8 cellular contexts compared by ENCODE assay signal in the genomic region with DNA sequence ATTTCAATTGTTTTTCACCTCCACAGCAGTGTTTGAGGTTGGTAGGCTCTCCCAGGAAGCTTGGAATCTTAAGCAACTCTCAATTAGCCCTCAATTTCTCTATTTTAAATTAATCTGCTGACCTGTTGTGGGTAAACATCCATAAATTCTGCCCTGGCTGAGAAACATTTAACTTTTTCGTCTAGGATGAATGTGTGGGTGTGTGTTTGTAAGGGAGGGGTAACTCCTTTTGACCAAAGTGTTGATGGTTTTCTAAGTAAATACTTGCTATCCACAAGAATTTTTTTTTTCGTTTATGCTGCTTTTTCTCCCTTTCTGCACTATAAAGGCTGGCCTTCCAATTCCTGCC. TPM values are rescaled to one million over a fixed set of nuclear protein-coding genes. Genes with fewer than 3 reads are reported as not detected.
DNase-seq lines count a peak whose midpoint lies in the region; ATAC-seq and TF ChIP-seq lines count a peak whose summit lies in the region.

No MANE protein-coding gene starts in this region.

- intact Hi-C loops in Panc1 (cut with micrococcal nuclease; ENCODE audit: unreplicated experiment): no loop called here
- intact Hi-C loops in ovary (cut with DNase I): no loop called here

- TF ChIP-seq POLR2A in ovary (IDR thresholded peaks at IDR 0.05): no peak

- peaks cover 0 to 15% (median 4%) of the 10 kb centered on the region in 3 donors for H3K36me3 Mint-ChIP-seq in CD8-positive, alpha-beta memory T cell

- POLR2A ChIA-PET in CD8-positive, alpha-beta memory T cell (lab: Charles Lee): interaction anchor here (0.5 to 2.5 kb wide), 10 partner anchors 12 to 802 kb away, joined by 3 to 16 read pairs (median 6); a partner anchor contains a TSS
- POLR2A ChIA-PET in Panc1 (lab: Charles Lee): interaction anchor here (0.9 kb wide), 1 partner anchor 9 kb away, joined by 3 read pairs; no protein-coding TSS in a partner anchor

- no peaks in the 10 kb centered on the region for H3K9me3 Mint-ChIP-seq in CD8-positive, alpha-beta memory T cell

- no peak for TF ChIP-seq EP300 in ovary (IDR thresholded peaks at IDR 0.05)

- no peaks in the 10 kb centered on the region for H3K27me3 ChIP-seq in CD8-positive, alpha-beta memory T cell (ENCODE audit: insufficient read depth, low read length, poor library complexity, severe bottlenecking)
- no peaks in the 10 kb centered on the region for H3K27me3 ChIP-seq in Panc1 (ENCODE audit: control insufficient read depth, insufficient read depth, low read length)
- H3K27me3 ChIP-seq in ovary: no peaks in the 10 kb centered on the region

- DNase-seq in CD8-positive, alpha-beta memory T cell: no peak
- DNase-seq in Panc1 (ENCODE audit: low read depth, low spot score) (no peak), epithelial cell of proximal tubule (ENCODE audit: low read depth) (no peak), ovary (no peak), HPDE6-E6E7 (ENCODE audit: extremely low spot score) (no peak), SW 1271 (lab: John Stamatoyannopoulos, UW) (no peak), DMS153 (lab: John Stamatoyannopoulos, UW) (no peak)

- WGBS in ovary, 3 donors: 0 to 1% (median 0%) methylated on average over 2 of the region's 2 CpGs

- CTCF ChIA-PET in CD8-positive, alpha-beta memory T cell (lab: Charles Lee): interaction anchor here (0.8 to 1.2 kb wide), 3 partner anchors 16 to 35 kb away, joined by 3 read pairs; no protein-coding TSS in a partner anchor
- CTCF ChIA-PET in Panc1 (lab: Charles Lee): no interaction called here

- TSS peak; percentile 81 for BruUV-seq in Panc1 (replicated peaks; lab: Mats Ljungman, UMichigan)

- H3K4me1 ChIP-seq in CD8-positive, alpha-beta memory T cell (ENCODE audit: insufficient read depth, low read length): peaks cover 39% of the 10 kb centered on the region
- H3K4me1 ChIP-seq in Panc1 (ENCODE audit: control insufficient read depth, insufficient read depth, low read length) (peaks cover 22% of the 10 kb centered on the region), ovary (ENCODE audit: insufficient read depth) (peaks cover 6% of the 10 kb centered on the region)

- in situ Hi-C loops in Panc1 (cut with HindIII; ENCODE audit: low pct_unique_long_range_greater_than_20kb, low sequenced_read_pairs): no loop called here

- H3K9me3 ChIP-seq in CD8-positive, alpha-beta memory T cell (ENCODE audit: low read length): no peaks in the 10 kb centered on the region
- H3K9me3 ChIP-seq in Panc1 (ENCODE audit: control insufficient read depth, insufficient read depth, low read depth, low read length): no peaks in the 10 kb centered on the region
- no peaks in the 10 kb centered on the region for H3K9me3 ChIP-seq in ovary

- H3K4me1 Mint-ChIP-seq in CD8-positive, alpha-beta memory T cell: peaks cover 49 to 66% (median 57%) of the 10 kb centered on the region in 3 donors

- H3K4me3 Mint-ChIP-seq in CD8-positive, alpha-beta memory T cell: peak overlapping the region; percentile 86 to 97 (median 94)

- peak overlapping the region; percentile 94 for H3K4me3 ChIP-seq in CD8-positive, alpha-beta memory T cell (ENCODE audit: low read length)
- H3K4me3 ChIP-seq in Panc1 (ENCODE audit: low read depth in 2 of 2, low read length in 2 of 2): peak overlapping the region; percentile 82 to 88
- peak overlapping the region; percentile 83 for H3K4me3 ChIP-seq in epithelial cell of proximal tubule (ENCODE audit: low read depth, low read length)
- peak overlapping the region; percentile 56 for H3K4me3 ChIP-seq in ovary

- no peaks in the 10 kb centered on the region for H3K27me3 Mint-ChIP-seq in CD8-positive, alpha-beta memory T cell

- TF ChIP-seq CTCF in Panc1 (IDR thresholded peaks at IDR 0.05) (no peak), epithelial cell of proximal tubule (conservative IDR thresholded peaks at IDR 0.05; ENCODE audit: low read depth, low read length) (no peak), ovary (IDR thresholded peaks at IDR 0.05) (no peak)

- no peaks in the 10 kb centered on the region for H3K36me3 ChIP-seq in CD8-positive, alpha-beta memory T cell (ENCODE audit: insufficient read depth, low read length)
- H3K36me3 ChIP-seq in Panc1 (ENCODE audit: control insufficient read depth, insufficient read depth, low read length): peaks cover 2% of the 10 kb centered on the region
- no peaks in the 10 kb centered on the region for H3K36me3 ChIP-seq in ovary

- no peak for ATAC-seq in Panc1
- no peak for ATAC-seq in GM18909 (IDR thresholded peaks at IDR 0.05; ENCODE audit: poor library complexity, unreplicated experiment)

- H3K27ac Mint-ChIP-seq in CD8-positive, alpha-beta memory T cell: peak overlapping the region; percentile 65 to 98 (median 95)

- peak overlapping the region; percentile 92 for H3K27ac ChIP-seq in CD8-positive, alpha-beta memory T cell (ENCODE audit: low read depth, low read length)
- H3K27ac ChIP-seq in Panc1 (ENCODE audit: low read length) (peak overlapping the region; percentile 94), ovary (peak overlapping the region; percentile 87 to 95)

RNA-seq across cellular contexts. Expression of a gene that starts 1.0 kb away (rescaled TPM):
- total RNA-seq in CD8-positive, alpha-beta memory T cell: 10 to 100 TPM; 44.0 to 44.1 TPM
- 8.1 TPM for polyA plus RNA-seq in CD8-positive, alpha-beta memory T cell
- total RNA-seq in Panc1 (2021; ENCODE audit: unreplicated experiment) (34.8 TPM), epithelial cell of proximal tubule (15.5 and 21.9 TPM in 2 replicates), ovary (10 to 100 TPM; 36.8 to 59.9 (median 55.0) TPM)
- 33.1 TPM for polyA plus RNA-seq in Panc1 (2012; ENCODE audit: insufficient read length)
- 10 to 100 TPM; 31.2 to 78.2 TPM for polyA plus RNA-seq in ovary
